Comparison of ENCODE assay signal across 8 cellular contexts in the genomic region with DNA sequence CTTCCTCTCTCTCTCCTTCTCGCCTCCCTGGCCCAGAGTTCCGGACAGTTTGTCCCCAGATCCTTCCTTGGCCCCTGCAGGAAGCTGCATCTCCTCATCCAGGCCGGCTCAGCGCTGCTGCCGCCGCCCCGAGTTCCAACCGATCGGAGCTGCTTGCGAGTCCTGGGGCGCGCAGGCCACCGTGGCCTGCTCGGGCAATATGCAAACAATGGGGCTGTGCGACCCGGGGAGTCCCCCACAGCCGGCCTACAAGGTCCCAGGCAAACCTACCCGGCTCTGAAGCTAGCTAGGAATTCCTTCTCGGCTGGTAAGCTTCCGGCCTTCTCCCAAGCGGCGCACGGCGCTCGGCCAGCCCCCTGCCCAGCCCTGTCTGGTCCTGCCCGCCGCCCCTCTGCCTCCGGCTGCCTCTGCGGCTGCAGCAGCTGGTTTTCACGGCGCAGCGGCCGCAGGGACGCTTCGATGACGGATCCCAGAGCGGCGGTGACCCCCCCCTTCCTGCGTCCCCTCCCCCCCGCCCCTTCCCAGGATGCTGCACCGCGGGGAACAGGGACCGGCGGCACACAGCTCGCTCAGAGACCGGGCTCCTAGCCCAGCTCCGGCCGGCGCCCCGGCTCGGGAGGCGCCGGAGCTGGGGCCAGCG. TPM values are rescaled to one million over a fixed set of nuclear protein-coding genes. Genes with fewer than 3 reads are reported as not detected.
DNase-seq lines count a peak whose midpoint lies in the region; ATAC-seq and TF ChIP-seq lines count a peak whose summit lies in the region.

No MANE protein-coding gene starts in this region.

- no peaks in the 10 kb centered on the region for H3K27me3 Mint-ChIP-seq in T-helper 17 cell

- peak; percentile 33 for ATAC-seq in HG02759 (IDR thresholded peaks at IDR 0.05; ENCODE audit: unreplicated experiment)
- ATAC-seq in T-helper 17 cell, result no peak
- no peak for ATAC-seq in GM18502 (IDR thresholded peaks at IDR 0.05; ENCODE audit: poor library complexity, unreplicated experiment)

- H3K36me3 ChIP-seq in endocrine pancreas (ENCODE audit: control insufficient read depth, insufficient read depth, low read length) (no peaks in the 10 kb centered on the region), vagina (peaks cover 0 to 27% of the 10 kb centered on the region in 2 donors)

- peaks cover 3% of the 10 kb centered on the region for H3K36me3 Mint-ChIP-seq in T-helper 17 cell (ENCODE audit: low read depth)

- H3K4me3 ChIP-seq in GM12864 (ENCODE audit: low read depth, low read length), result peak overlapping the region; percentile 70
- H3K4me3 ChIP-seq in endocrine pancreas (ENCODE audit: control insufficient read depth, insufficient read depth, low read length), result peak overlapping the region; percentile 59
- peak overlapping the region; percentile 93 for H3K4me3 ChIP-seq in mononuclear cell (ENCODE audit: low read length)
- peak overlapping the region; percentile 61 to 78 for H3K4me3 ChIP-seq in vagina

- DNase-seq in GM12864 (ENCODE audit: low read depth) (no peak), T-helper 17 cell (peak in 2 of 3 donors; percentile 7 to 10), vagina (ENCODE audit: extremely low spot score in 2 of 2) (peak in 1 of 2 donors; percentile 87), NCI-H2196 treated with DMSO at 0.1 percent for 48 hours (lab: John Stamatoyannopoulos, UW; ENCODE audit: unreplicated experiment) (no peak)

- peaks cover 38% of the 10 kb centered on the region for H3K4me1 Mint-ChIP-seq in T-helper 17 cell

- H3K27ac ChIP-seq in vagina, result peak overlapping the region; percentile 98

- H3K27me3 ChIP-seq in endocrine pancreas (ENCODE audit: control insufficient read depth, insufficient read depth, low read length) (no peaks in the 10 kb centered on the region), mononuclear cell (ENCODE audit: insufficient read depth, low read length) (no peaks in the 10 kb centered on the region), vagina (no peaks in the 10 kb centered on the region)

- peaks cover 14% of the 10 kb centered on the region for H3K4me1 ChIP-seq in endocrine pancreas (ENCODE audit: control insufficient read depth, insufficient read depth, low read length)
- H3K4me1 ChIP-seq in mononuclear cell (ENCODE audit: insufficient read depth, low read length), result peaks cover 63% of the 10 kb centered on the region
- peaks cover 25% of the 10 kb centered on the region for H3K4me1 ChIP-seq in vagina

- H3K9ac ChIP-seq in endocrine pancreas (ENCODE audit: control insufficient read depth, insufficient read depth, low read length), result peak overlapping the region; percentile 89

- no peak for TF ChIP-seq POLR2A in vagina (IDR thresholded peaks at IDR 0.05)

- TF ChIP-seq CTCF in GM12864 (IDR thresholded peaks at IDR 0.05; ENCODE audit: low read depth, low read length, missing control alignments), result no peak
- TF ChIP-seq CTCF in vagina (IDR thresholded peaks at IDR 0.05), result no peak

- peak overlapping the region; percentile 96 for H3K27ac Mint-ChIP-seq in T-helper 17 cell

- H3K4me3 Mint-ChIP-seq in T-helper 17 cell, result peak overlapping the region; percentile 93

- intact Hi-C loops in vagina (cut with DNase I), result loop anchor here (2.0 kb wide), 1 partner anchor 39 kb away; no protein-coding TSS in a partner anchor

- H3K9me3 ChIP-seq in T-helper 17 cell (ENCODE audit: control insufficient read depth, low read length, poor library complexity, severe bottlenecking) (no peaks in the 10 kb centered on the region), endocrine pancreas (ENCODE audit: control insufficient read depth, low read length) (no peaks in the 10 kb centered on the region), mononuclear cell (ENCODE audit: low read depth, low read length) (no peaks in the 10 kb centered on the region), vagina (no peaks in the 10 kb centered on the region)

RNA-seq across cellular contexts. Expression of gene TSC22D3, which starts 59.4 kb away (rescaled TPM):
- total RNA-seq in T-helper 17 cell (1,000 to 10,000 TPM; 1,559 to 2,031 TPM), mononuclear cell (1,104 TPM), vagina (780 TPM)

Comparison
In these comparisons a context has a peak if more than half of its experiments do, and no peak if none do; other contexts are left out.
1. DNase-seq: peak in T-helper 17 cell (2 of 3); none in GM12864 (single experiment) and NCI-H2196 treated with DMSO at 0.1 percent for 48 hours (single experiment).
2. Peak in every context shown above with its lines, with median percentiles within 50 percentile points of each other: H3K4me3 ChIP-seq.